ENCODE assay signal across 20 cellular contexts in the genomic region with DNA sequence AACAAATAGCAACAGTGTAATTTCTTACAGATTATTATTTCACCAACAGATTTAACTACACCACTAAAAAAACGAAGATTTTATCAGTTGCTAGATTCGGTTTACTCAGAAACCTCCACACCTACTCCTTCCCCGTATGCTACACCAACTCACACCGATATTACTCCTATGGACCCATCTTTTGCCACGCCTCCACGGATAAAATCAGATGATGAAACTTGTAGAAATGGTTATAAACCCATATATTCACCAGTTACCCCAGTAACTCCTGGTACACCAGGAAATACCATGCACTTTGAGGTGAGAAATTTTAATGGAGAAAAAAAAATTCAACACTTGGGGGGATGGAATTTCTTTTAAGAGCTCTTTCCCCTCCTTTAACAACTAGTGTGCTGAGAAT.
DNase-seq lines count a peak whose midpoint lies in the region; ATAC-seq, FAIRE-seq and TF ChIP-seq lines count a peak whose summit lies in the region.
"Had no signal": no experiment of that assay in that cellular context is flagged by ENCODE, and none has a peak within 500 bp of the region (broad histone marks: within the 10 kb centered on the region; RNA-seq: fewer than 3 reads in every experiment).

No MANE protein-coding gene starts in this region.

- H3K27me3 ChIP-seq in A673 (replicated peaks; ENCODE audit: insufficient read depth, low read depth, low read length, poor library complexity), result no peaks in the 10 kb centered on the region
- H3K27me3 ChIP-seq in CD8-positive, alpha-beta T cell (ENCODE audit: insufficient read depth, low read length), result no peaks in the 10 kb centered on the region
- no peaks in the 10 kb centered on the region for H3K27me3 ChIP-seq in keratinocyte (ENCODE audit: control insufficient read depth, extremely low read depth, insufficient read depth, low read length)
- no peaks in the 10 kb centered on the region for H3K27me3 ChIP-seq in H7 (ENCODE audit: control insufficient read depth, insufficient read depth, low read length)
- H3K27me3 ChIP-seq: gastroesophageal sphincter, left lung, vagina had no signal

- intact Hi-C loops in A673 (cut with micrococcal nuclease; ENCODE audit: unreplicated experiment), result loop anchor here (5.0 kb wide), 2 partner anchors 124 to 184 kb away; no protein-coding TSS in a partner anchor
- intact Hi-C loops in CD8-positive, alpha-beta T cell (cut with DNase I, micrococcal nuclease), result loop anchor here in 1 of 2 experiments (5.0 kb wide), 1 partner anchor 34 kb away; no protein-coding TSS in a partner anchor
- intact Hi-C loops in activated T-helper 2 cell treated with anti-CD3 and anti-CD28 coated beads, Interferon-gamma antibody, Interleukin-2, Interleukin-4, amounts not matched to agents 10 μg/mL and 5 μg/mL and 100 μg/mL, durations not matched to agents 14 hours and 24 hours and 36 hours (cut with micrococcal nuclease), result no loop called here

- no TSS peak for BruUV-seq in A673 (replicated peaks; lab: Mats Ljungman, UMichigan)

- H3K4me3 ChIP-seq in A673 (ENCODE audit: low read depth, low read length, poor library complexity, severe bottlenecking), result no peak overlapping the region
- H3K4me3 ChIP-seq in CD8-positive, alpha-beta T cell (ENCODE audit: low read depth, low read length), result no peak overlapping the region
- H3K4me3 ChIP-seq in keratinocyte (ENCODE audit: control insufficient read depth in 2 of 3, extremely low read depth in 1 of 3, insufficient read depth in 2 of 3, low read depth in 1 of 3, low read length in 3 of 3), result no peak overlapping the region
- no peak overlapping the region for H3K4me3 ChIP-seq in H7 (ENCODE audit: insufficient read depth, low read depth, low read length)
- H3K4me3 ChIP-seq: gastroesophageal sphincter, left lung, vagina had no signal

- peaks cover 92% of the 10 kb centered on the region for H3K36me3 ChIP-seq in A673 (ENCODE audit: insufficient read depth, low read length, poor library complexity, severe bottlenecking)
- H3K36me3 ChIP-seq in CD8-positive, alpha-beta T cell (ENCODE audit: insufficient read depth, low read length), result peaks cover 53% of the 10 kb centered on the region
- H3K36me3 ChIP-seq in keratinocyte (ENCODE audit: control insufficient read depth in 2 of 2, extremely low read depth in 1 of 2, insufficient read depth in 2 of 2, low read length in 2 of 2), result peaks cover 22 to 33% of the 10 kb centered on the region in 2 experiments
- peaks cover 28% of the 10 kb centered on the region for H3K36me3 ChIP-seq in H7 (replicated peaks; ENCODE audit: control insufficient read depth, insufficient read depth, low read length)

- H3K4me1 ChIP-seq in A673 (ENCODE audit: insufficient read depth, low read length, poor library complexity, severe bottlenecking) (peaks cover 16% of the 10 kb centered on the region), keratinocyte (ENCODE audit: control insufficient read depth, extremely low read depth, insufficient read depth, low read length) (no peaks in the 10 kb centered on the region)
- H3K4me1 ChIP-seq in CD8-positive, alpha-beta T cell (ENCODE audit: insufficient read depth, low read length), result no peaks in the 10 kb centered on the region

- H3K4me3 Mint-ChIP-seq in CD8-positive, alpha-beta T cell, result no peak overlapping the region
- H3K4me3 Mint-ChIP-seq in activated T-helper 2 cell treated with anti-CD3 and anti-CD28 coated beads, Interferon-gamma antibody, Interleukin-2, Interleukin-4, amounts not matched to agents 10 μg/mL and 5 μg/mL and 100 μg/mL, durations not matched to agents 14 hours and 24 hours and 36 hours (ENCODE audit: low read depth), result no peak overlapping the region

- CTCF ChIA-PET in A673 (lab: Charles Lee), result no interaction called here
- CTCF ChIA-PET in CD8-positive, alpha-beta T cell (lab: Charles Lee), result no interaction called here

- TF ChIP-seq CTCF in A673 (conservative IDR thresholded peaks at IDR 0.05; ENCODE audit: low read depth, low read length) (no peak), keratinocyte (optimal IDR thresholded peaks at IDR 0.05 in 1 of 3, IDR thresholded peaks at IDR 0.05 in 1 of 3, conservative IDR thresholded peaks at IDR 0.05 in 1 of 3; ENCODE audit: extremely low read depth in 1 of 3, insufficient read depth in 2 of 3, low read length in 3 of 3) (no peak)
- no peak for TF ChIP-seq CTCF in CD8-positive, alpha-beta T cell (IDR thresholded peaks at IDR 0.05)

- peak; percentile 11 for DNase-seq in A673 (ENCODE audit: low spot score)
- no peak for DNase-seq in CD8-positive, alpha-beta T cell
- no peak for DNase-seq in activated T-helper 2 cell treated with anti-CD3 and anti-CD28 coated beads, Interferon-gamma antibody, Interleukin-2, Interleukin-4, amounts not matched to agents 10 μg/mL and 5 μg/mL and 100 μg/mL, durations not matched to agents 14 hours and 24 hours and 36 hours (ENCODE audit: low spot score)
- DNase-seq in keratinocyte (ENCODE audit: low read depth, low spot score), result no peak
- no peak for DNase-seq in HK-2 (ENCODE audit: unreplicated experiment)
- DNase-seq in H7, result no peak
- DNase-seq: activated gamma-delta T cell treated with Interleukin-2 at 50 U/mL for 16 hours, AML-193, cortex of kidney, HCEC 1CT, left lung, NCI-H2029 treated with DMSO at 0.1 percent for 48 hours, NCI-H446 treated with DMSO at 0.1 percent for 48 hours had no signal

- no peak for ATAC-seq in CD8-positive, alpha-beta T cell
- ATAC-seq in HG03520 (IDR thresholded peaks at IDR 0.05; ENCODE audit: unreplicated experiment), result no peak
- ATAC-seq: gastroesophageal sphincter, left lung, sciatic nerve had no signal

- no peaks in the 10 kb centered on the region for H3K9me1 ChIP-seq in keratinocyte (ENCODE audit: control insufficient read depth, extremely low read depth, insufficient read depth, low read length)

- POLR2A ChIA-PET in A673 (lab: Charles Lee; ENCODE audit: low non-redundant PET), result interaction anchor here (0.6 kb wide), 1 partner anchor 93 kb away, joined by 3 read pairs; no protein-coding TSS in a partner anchor
- POLR2A ChIA-PET in CD8-positive, alpha-beta T cell (lab: Charles Lee), result no interaction called here

- no peaks in the 10 kb centered on the region for H3K79me2 ChIP-seq in keratinocyte (ENCODE audit: control insufficient read depth, insufficient read depth, low read length)

- no peak overlapping the region for H2AFZ ChIP-seq in keratinocyte (ENCODE audit: control insufficient read depth, low read length)

- H3K27ac ChIP-seq in A673 (ENCODE audit: low read depth, low read length, poor library complexity, severe bottlenecking), result peak overlapping the region; percentile 64
- H3K27ac ChIP-seq in CD8-positive, alpha-beta T cell (ENCODE audit: low read depth, low read length), result no peak overlapping the region
- peak overlapping the region; percentile 13 for H3K27ac ChIP-seq in keratinocyte (ENCODE audit: control insufficient read depth, insufficient read depth, low read length)
- H3K27ac ChIP-seq: KMS-11, left lung, RWPE1, vagina had no signal

- no peak overlapping the region for H3K4me2 ChIP-seq in keratinocyte (ENCODE audit: control insufficient read depth, extremely low read depth, insufficient read depth, low read depth, low read length)
- H3K4me2 ChIP-seq: KMS-11 had no signal

- H3K9me3 Mint-ChIP-seq in CD8-positive, alpha-beta T cell, result no peaks in the 10 kb centered on the region
- H3K9me3 Mint-ChIP-seq in activated T-helper 2 cell treated with anti-CD3 and anti-CD28 coated beads, Interferon-gamma antibody, Interleukin-2, Interleukin-4, amounts not matched to agents 10 μg/mL and 5 μg/mL and 100 μg/mL, durations not matched to agents 14 hours and 24 hours and 36 hours, result no peaks in the 10 kb centered on the region

- no peaks in the 10 kb centered on the region for H3K27me3 Mint-ChIP-seq in CD8-positive, alpha-beta T cell (ENCODE audit: low read depth)
- H3K27me3 Mint-ChIP-seq in activated T-helper 2 cell treated with anti-CD3 and anti-CD28 coated beads, Interferon-gamma antibody, Interleukin-2, Interleukin-4, amounts not matched to agents 10 μg/mL and 5 μg/mL and 100 μg/mL, durations not matched to agents 14 hours and 24 hours and 36 hours (ENCODE audit: low read depth), result no peaks in the 10 kb centered on the region

- H4K20me1 ChIP-seq in keratinocyte (ENCODE audit: control insufficient read depth, extremely low read depth, insufficient read depth, low read length), result no peaks in the 10 kb centered on the region

- H3K9ac ChIP-seq in keratinocyte (ENCODE audit: control insufficient read depth, extremely low read depth, insufficient read depth, low read length), result no peak overlapping the region
- H3K9ac ChIP-seq: KMS-11 had no signal

- H3K36me3 Mint-ChIP-seq in CD8-positive, alpha-beta T cell, result peaks cover 77% of the 10 kb centered on the region
- peaks cover 75% of the 10 kb centered on the region for H3K36me3 Mint-ChIP-seq in activated T-helper 2 cell treated with anti-CD3 and anti-CD28 coated beads, Interferon-gamma antibody, Interleukin-2, Interleukin-4, amounts not matched to agents 10 μg/mL and 5 μg/mL and 100 μg/mL, durations not matched to agents 14 hours and 24 hours and 36 hours (ENCODE audit: low read depth)

- FAIRE-seq in keratinocyte (lab: Jason Lieb, UNC), result no peak
- FAIRE-seq: D721Med had no signal

- dilution Hi-C loops in keratinocyte (cut with MboI; ENCODE audit: extremely low pct_ligation_motif_present, low sequenced_read_pairs), result no loop called here

- peak overlapping the region; percentile 37 for H3K27ac Mint-ChIP-seq in CD8-positive, alpha-beta T cell
- H3K27ac Mint-ChIP-seq in activated T-helper 2 cell treated with anti-CD3 and anti-CD28 coated beads, Interferon-gamma antibody, Interleukin-2, Interleukin-4, amounts not matched to agents 10 μg/mL and 5 μg/mL and 100 μg/mL, durations not matched to agents 14 hours and 24 hours and 36 hours, result peak overlapping the region; percentile 46

- H3K9me3 ChIP-seq in A673 (ENCODE audit: low read depth, low read length, poor library complexity, severe bottlenecking), result no peaks in the 10 kb centered on the region
- H3K9me3 ChIP-seq in CD8-positive, alpha-beta T cell (ENCODE audit: low read length), result no peaks in the 10 kb centered on the region
- H3K9me3 ChIP-seq in keratinocyte (ENCODE audit: control insufficient read depth, low read depth, low read length), result no peaks in the 10 kb centered on the region
- H3K9me3 ChIP-seq: gastroesophageal sphincter, left lung, vagina had no signal

- peaks cover 15% of the 10 kb centered on the region for H3K4me1 Mint-ChIP-seq in CD8-positive, alpha-beta T cell (ENCODE audit: low read depth)
- peaks cover 16% of the 10 kb centered on the region for H3K4me1 Mint-ChIP-seq in activated T-helper 2 cell treated with anti-CD3 and anti-CD28 coated beads, Interferon-gamma antibody, Interleukin-2, Interleukin-4, amounts not matched to agents 10 μg/mL and 5 μg/mL and 100 μg/mL, durations not matched to agents 14 hours and 24 hours and 36 hours (ENCODE audit: low read depth)
